Comparison of ENCODE assay signal across 2 cellular contexts in genomic region chr19:14158276-14159023, GRCh38.
TF ChIP-seq lines count a peak whose summit lies in the region.

No MANE protein-coding gene starts in this region.

TF ChIP-seq in HepG2, 621 proteins besides CTCF, POLR2A, EP300 and RAD21:
- TF ChIP-seq NFE2L1 (CRISPR knock-in tag; IDR thresholded peaks at IDR 0.05; ENCODE audit: borderline replicate concordance): no peak
- no peak for TF ChIP-seq ZC3H13 (CRISPR knock-in tag; IDR thresholded peaks at IDR 0.05)
- no peak for TF ChIP-seq FLYWCH1 (CRISPR knock-in tag; IDR thresholded peaks at IDR 0.05)
- peak; percentile 91 for TF ChIP-seq ZNF768 (CRISPR knock-in tag; IDR thresholded peaks at IDR 0.05)
- TF ChIP-seq KDM5B (CRISPR knock-in tag; IDR thresholded peaks at IDR 0.05; ENCODE audit: borderline replicate concordance): no peak
- TF ChIP-seq PAF1 (CRISPR knock-in tag; IDR thresholded peaks at IDR 0.05): no peak
TF ChIP-seq in HepG2: peak in this region for 1.

TF ChIP-seq in K562, 482 proteins besides CTCF, POLR2A, EP300 and RAD21:
- TF ChIP-seq SP1 (CRISPR knock-in tag; IDR thresholded peaks at IDR 0.05): no peak
- peak; percentile 39 for TF ChIP-seq ZFP36 (IDR thresholded peaks at IDR 0.05; ENCODE audit: low read depth, low read length, partially characterized antibody)
TF ChIP-seq in K562: peak in this region for 1.
